21 cellular contexts compared by ENCODE assay signal in the genomic region with DNA sequence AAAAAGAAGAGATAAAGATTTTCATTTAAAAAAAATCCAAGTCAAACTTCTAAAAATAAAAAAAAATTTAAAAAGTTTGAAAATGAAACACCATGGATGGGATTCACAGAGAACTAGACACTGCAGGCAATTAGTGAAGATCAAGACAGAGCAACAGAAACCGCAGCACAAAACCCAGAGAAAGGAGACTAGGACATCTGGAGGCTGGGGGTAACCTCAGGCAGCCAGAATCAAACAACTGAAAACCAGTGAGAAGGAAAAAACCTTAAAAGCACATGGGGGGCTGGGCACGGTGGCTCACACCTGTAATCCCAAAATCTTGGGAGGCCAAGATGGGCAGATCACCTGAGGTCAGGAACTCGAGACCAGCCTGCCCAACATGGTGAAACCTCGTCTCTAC. TPM values are rescaled to one million over a fixed set of nuclear protein-coding genes. Genes with fewer than 3 reads are reported as not detected.
DNase-seq lines count a peak whose midpoint lies in the region; ATAC-seq and TF ChIP-seq lines count a peak whose summit lies in the region.
"Had no signal": no experiment of that assay in that cellular context is flagged by ENCODE, and none has a peak within 500 bp of the region (broad histone marks: within the 10 kb centered on the region; RNA-seq: fewer than 3 reads in every experiment).

No MANE protein-coding gene starts in this region.

- no peaks in the 10 kb centered on the region for H3K9me3 ChIP-seq in CD4-positive, alpha-beta T cell (ENCODE audit: control insufficient read depth, low read length)
- no peaks in the 10 kb centered on the region for H3K9me3 ChIP-seq in DND-41 (ENCODE audit: insufficient read depth, low read length, severe bottlenecking)
- no peaks in the 10 kb centered on the region for H3K9me3 ChIP-seq in endodermal cell (ENCODE audit: control insufficient read depth, low read length)
- no peaks in the 10 kb centered on the region for H3K9me3 ChIP-seq in uterus
- H3K9me3 ChIP-seq in adrenal gland (replicated peaks in 1 of 3): no peaks in the 10 kb centered on the region

- peaks cover 98% of the 10 kb centered on the region for H3K36me3 Mint-ChIP-seq in CD4-positive, alpha-beta T cell (ENCODE audit: low read depth)
- H3K36me3 Mint-ChIP-seq in endodermal cell (ENCODE audit: low read depth): peaks cover 76% of the 10 kb centered on the region
- H3K36me3 Mint-ChIP-seq: IgD-negative memory B cell had no signal

- no peak for TF ChIP-seq CTCF in CD4-positive, alpha-beta T cell (IDR thresholded peaks at IDR 0.05)
- TF ChIP-seq CTCF in DND-41 (IDR thresholded peaks at IDR 0.05; ENCODE audit: borderline replicate concordance, extremely low read depth, low read length, poor library complexity, severe bottlenecking) (no peak), VCaP (conservative IDR thresholded peaks at IDR 0.05) (no peak), endodermal cell (conservative IDR thresholded peaks at IDR 0.05) (no peak), uterus (IDR thresholded peaks at IDR 0.05) (no peak), adrenal gland (IDR thresholded peaks at IDR 0.05) (no peak)

- H3K9me3 Mint-ChIP-seq in CD4-positive, alpha-beta T cell: no peaks in the 10 kb centered on the region
- H3K9me3 Mint-ChIP-seq in endodermal cell: no peaks in the 10 kb centered on the region
- H3K9me3 Mint-ChIP-seq: IgD-negative memory B cell had no signal

- H3K36me3 ChIP-seq in DND-41 (ENCODE audit: insufficient read depth, low read length) (peaks cover 95% of the 10 kb centered on the region), endodermal cell (ENCODE audit: control insufficient read depth, insufficient read depth, low read length) (peaks cover 82% of the 10 kb centered on the region), uterus (no peaks in the 10 kb centered on the region), adrenal gland (replicated peaks in 1 of 2) (peaks cover 0 to 75% of the 10 kb centered on the region in 2 donors)

- no peak overlapping the region for H2AFZ ChIP-seq in DND-41 (ENCODE audit: low read depth, low read length)

- no peak for DNase-seq in CD4-positive, alpha-beta T cell
- peak; percentile 73 for DNase-seq in DND-41
- no peak for DNase-seq in endodermal cell
- no peak for DNase-seq in uterus
- DNase-seq in adrenal gland: no peak
- DNase-seq: ACHN, AML-193, DMS79, HCEC 1CT, MV-4-11, NCI-H1417 treated with DMSO at 0.1 percent for 48 hours, NCI-H2029, NCI-H2171, NCI-H446, NCI-H69 had no signal

- POLR2A ChIA-PET in CD4-positive, alpha-beta T cell (lab: Charles Lee): no interaction called here

- H3K27me3 Mint-ChIP-seq in CD4-positive, alpha-beta T cell: no peaks in the 10 kb centered on the region
- no peaks in the 10 kb centered on the region for H3K27me3 Mint-ChIP-seq in endodermal cell (ENCODE audit: insufficient read depth)
- H3K27me3 Mint-ChIP-seq: IgD-negative memory B cell had no signal

- no peaks in the 10 kb centered on the region for H3K27me3 ChIP-seq in CD4-positive, alpha-beta T cell (ENCODE audit: control insufficient read depth, insufficient read depth, low read length)
- H3K27me3 ChIP-seq in DND-41 (ENCODE audit: insufficient read depth, low read length, poor library complexity) (no peaks in the 10 kb centered on the region), endodermal cell (ENCODE audit: control insufficient read depth, insufficient read depth, low read length, poor library complexity, severe bottlenecking) (no peaks in the 10 kb centered on the region), uterus (no peaks in the 10 kb centered on the region), adrenal gland (no peaks in the 10 kb centered on the region)

- H3K27ac Mint-ChIP-seq in CD4-positive, alpha-beta T cell: peak overlapping the region; percentile 29
- peak overlapping the region; percentile 57 for H3K27ac Mint-ChIP-seq in endodermal cell
- H3K27ac Mint-ChIP-seq: IgD-negative memory B cell had no signal

- peaks cover 75% of the 10 kb centered on the region for H3K79me2 ChIP-seq in DND-41 (ENCODE audit: insufficient read depth, low read length)

- H3K4me3 ChIP-seq in DND-41 (ENCODE audit: low read depth in 1 of 2, low read length in 2 of 2): no peak overlapping the region
- H3K4me3 ChIP-seq in endodermal cell (ENCODE audit: low read length): no peak overlapping the region
- no peak overlapping the region for H3K4me3 ChIP-seq in uterus
- no peak overlapping the region for H3K4me3 ChIP-seq in adrenal gland

- no peak overlapping the region; the same call in 1 of the 2 replicates for H3K9ac ChIP-seq in DND-41 (ENCODE audit: low read depth, low read length)
- H3K9ac ChIP-seq in endodermal cell (ENCODE audit: extremely low read depth, low read length, poor library complexity, severe bottlenecking): no peak overlapping the region

- peaks cover 27% of the 10 kb centered on the region for H3K4me1 Mint-ChIP-seq in CD4-positive, alpha-beta T cell (ENCODE audit: low read depth)
- H3K4me1 Mint-ChIP-seq in endodermal cell: peaks cover 43% of the 10 kb centered on the region

- peak overlapping the region; percentile 41; the same call in 1 of the 2 replicates for H3K4me2 ChIP-seq in DND-41 (ENCODE audit: insufficient read depth, low read length)

- no peak overlapping the region for H3K27ac ChIP-seq in CD4-positive, alpha-beta T cell (ENCODE audit: low read depth, low read length)
- H3K27ac ChIP-seq in DND-41 (ENCODE audit: low read length): peak overlapping the region; percentile 69
- peak overlapping the region; percentile 80 for H3K27ac ChIP-seq in VCaP
- H3K27ac ChIP-seq in endodermal cell (ENCODE audit: low read depth, low read length): no peak overlapping the region
- no peak overlapping the region for H3K27ac ChIP-seq in uterus
- H3K27ac ChIP-seq in adrenal gland: no peak overlapping the region
- H3K27ac ChIP-seq: HL-60, RWPE1 had no signal

- TF ChIP-seq POLR2A in uterus (IDR thresholded peaks at IDR 0.05) (no peak), adrenal gland (IDR thresholded peaks at IDR 0.05) (no peak)

- CTCF ChIA-PET in CD4-positive, alpha-beta T cell (lab: Charles Lee): no interaction called here

- intact Hi-C loops in CD4-positive, alpha-beta T cell (cut with DNase I, micrococcal nuclease): loop anchor here in 1 of 2 experiments (2.0 kb wide), 1 partner anchor 16 kb away; no protein-coding TSS in a partner anchor
- intact Hi-C loops in uterus (cut with DNase I; ENCODE audit: low total_unique reads) (no loop called here), adrenal gland (cut with DNase I) (no loop called here)

- H4K20me1 ChIP-seq in DND-41 (ENCODE audit: insufficient read depth, low read length): peaks cover 56% of the 10 kb centered on the region

- 81 to 99% methylated on average over 4 of the region's 4 CpGs for WGBS in endodermal cell (ENCODE audit: insufficient coverage in 1 of 2, insufficient read length in 1 of 2), 2 experiments
- WGBS in adrenal gland, 4 donors: 92 to 96% (median 94%) methylated on average over 4 of the region's 4 CpGs

- no peak overlapping the region for H3K4me3 Mint-ChIP-seq in CD4-positive, alpha-beta T cell
- no peak overlapping the region for H3K4me3 Mint-ChIP-seq in endodermal cell

- H3K4me1 ChIP-seq in DND-41 (ENCODE audit: insufficient read depth, low read length): peaks cover 45% of the 10 kb centered on the region
- H3K4me1 ChIP-seq in endodermal cell (ENCODE audit: control insufficient read depth, insufficient read depth, low read length): peaks cover 26% of the 10 kb centered on the region
- H3K4me1 ChIP-seq in uterus: no peaks in the 10 kb centered on the region
- H3K4me1 ChIP-seq in adrenal gland (replicated peaks in 1 of 2): peaks cover 0 to 15% of the 10 kb centered on the region in 2 donors

- ATAC-seq in CD4-positive, alpha-beta T cell (ENCODE audit: poor library complexity): no peak
- ATAC-seq in DND-41 (ENCODE audit: insufficient read depth, low read depth): peak; percentile 92
- ATAC-seq in GM18502 (IDR thresholded peaks at IDR 0.05; ENCODE audit: poor library complexity, unreplicated experiment): no peak

RNA-seq across cellular contexts. Expression of a gene that starts 30.6 kb away (rescaled TPM):
- under 1 TPM in 1 of 2 experiments, not detected in 1; 0.60 TPM for total RNA-seq in CD4-positive, alpha-beta T cell
- not detected for total RNA-seq in endodermal cell
- polyA plus RNA-seq in endodermal cell (2013, experiment 1 of 2): not detected
- polyA plus RNA-seq in endodermal cell (2013, experiment 2 of 2): not detected
- total RNA-seq in uterus: not detected
- not detected for total RNA-seq in adrenal gland
- not detected for polyA plus RNA-seq in adrenal gland
- total RNA-seq: G401 had no signal
- polyA plus RNA-seq: IgD-negative memory B cell had no signal

RNA-seq across cellular contexts. Expression of a gene that starts 44.0 kb away (rescaled TPM):
- total RNA-seq in CD4-positive, alpha-beta T cell: 10 to 100 TPM; 25.5 to 27.8 TPM
- 100 to 1,000 TPM; 233 to 275 TPM for total RNA-seq in endodermal cell
- polyA plus RNA-seq in endodermal cell (2013, experiment 1 of 2): 183 TPM
- polyA plus RNA-seq in endodermal cell (2013, experiment 2 of 2): 179 TPM
- 10 to 100 TPM; 20.0 to 79.2 (median 67.4) TPM for total RNA-seq in uterus
- 100 to 1,000 TPM; 124 to 314 (median 200) TPM for total RNA-seq in adrenal gland
- polyA plus RNA-seq in adrenal gland: 100 to 1,000 TPM in 2 of 3 donors, 10 to 100 TPM in 1; 87.6 to 194 (median 171) TPM

RNA-seq across cellular contexts. Expression of a gene that starts 50.9 kb away (rescaled TPM):
- 100 to 1,000 TPM; 259 to 268 TPM for total RNA-seq in CD4-positive, alpha-beta T cell
- total RNA-seq in endodermal cell: 100 to 1,000 TPM; 114 to 140 TPM
- 101 TPM for polyA plus RNA-seq in endodermal cell (2013, experiment 1 of 2)
- 95.6 TPM for polyA plus RNA-seq in endodermal cell (2013, experiment 2 of 2)
- 100 to 1,000 TPM in 2 of 4 donors, 10 to 100 TPM in 2; 20.9 to 223 (median 122) TPM for total RNA-seq in uterus
- 10 to 100 TPM; 34.1 to 95.0 (median 75.8) TPM for total RNA-seq in adrenal gland
- polyA plus RNA-seq in adrenal gland: 100 to 1,000 TPM in 1 of 3 donors, 10 to 100 TPM in 2; 23.7 to 121 (median 28.5) TPM

Comparison
In these comparisons a context has a peak if more than half of its experiments do, and no peak if none do; other contexts are left out.
1. H3K27ac ChIP-seq: peak in DND-41 (single experiment) and VCaP (single experiment); none in CD4-positive, alpha-beta T cell (single experiment), endodermal cell (single experiment), uterus (0 of 2) and adrenal gland (0 of 5).